14 cellular contexts compared by ENCODE assay signal in genomic region chr19:1363599-1363998, GRCh38. TPM values are rescaled to one million over a fixed set of nuclear protein-coding genes. Genes with fewer than 3 reads are reported as not detected.
A peak's percentile ranks its signal among the peaks of the same experiment; 100 is the strongest.
DNase-seq lines count a peak whose midpoint lies in the region; ATAC-seq and TF ChIP-seq lines count a peak whose summit lies in the region.
"Had no signal": no experiment of that assay in that cellular context is flagged by ENCODE, and none has a peak within 500 bp of the region (broad histone marks: within the 10 kb centered on the region; RNA-seq: fewer than 3 reads in every experiment).

No MANE protein-coding gene starts in this region.

- peaks cover 17% of the 10 kb centered on the region for H3K4me1 ChIP-seq in CD4-positive, CD25-positive, alpha-beta regulatory T cell (ENCODE audit: control insufficient read depth, insufficient read depth, low read length, poor library complexity, severe bottlenecking)

- H3K27ac ChIP-seq in CD4-positive, CD25-positive, alpha-beta regulatory T cell (ENCODE audit: insufficient read depth, low read length, poor library complexity, severe bottlenecking), result no peak overlapping the region

- H3K27ac Mint-ChIP-seq in CD4-positive, CD25-positive, alpha-beta regulatory T cell, result peak overlapping the region in 2 of 3 donors; percentile 43 to 67
- peak overlapping the region; percentile 50 for H3K27ac Mint-ChIP-seq in activated CD8-positive, alpha-beta T cell treated with anti-CD3 and anti-CD28 coated beads for 36 hours
- peak overlapping the region in 4 of 6 donors; percentile 39 to 90 (median 84) for H3K27ac Mint-ChIP-seq in naive B cell

- H3K4me3 ChIP-seq in CD4-positive, CD25-positive, alpha-beta regulatory T cell (ENCODE audit: low read depth, low read length), result no peak overlapping the region
- H3K4me3 ChIP-seq: skin epidermis had no signal

- no peaks in the 10 kb centered on the region for H3K27me3 ChIP-seq in CD4-positive, CD25-positive, alpha-beta regulatory T cell (ENCODE audit: control insufficient read depth, insufficient read depth, low read length)

- H3K4me3 Mint-ChIP-seq in CD4-positive, CD25-positive, alpha-beta regulatory T cell, result peak overlapping the region in 3 of 4 donors; percentile 52 to 67 (median 61)
- H3K4me3 Mint-ChIP-seq in activated CD8-positive, alpha-beta T cell treated with anti-CD3 and anti-CD28 coated beads for 36 hours, result peak overlapping the region; percentile 62
- H3K4me3 Mint-ChIP-seq in naive B cell, result peak overlapping the region; percentile 76 to 93 (median 83)

- no peaks in the 10 kb centered on the region for H3K27me3 Mint-ChIP-seq in CD4-positive, CD25-positive, alpha-beta regulatory T cell
- H3K27me3 Mint-ChIP-seq in activated CD8-positive, alpha-beta T cell treated with anti-CD3 and anti-CD28 coated beads for 36 hours, result no peaks in the 10 kb centered on the region
- no peaks in the 10 kb centered on the region for H3K27me3 Mint-ChIP-seq in naive B cell

- H3K9me3 ChIP-seq in CD4-positive, CD25-positive, alpha-beta regulatory T cell (ENCODE audit: control insufficient read depth in 2 of 2, low read length in 2 of 2), result no peaks in the 10 kb centered on the region

- peaks cover 15% of the 10 kb centered on the region for H3K36me3 Mint-ChIP-seq in CD4-positive, CD25-positive, alpha-beta regulatory T cell
- peaks cover 33% of the 10 kb centered on the region for H3K36me3 Mint-ChIP-seq in activated CD8-positive, alpha-beta T cell treated with anti-CD3 and anti-CD28 coated beads for 36 hours (ENCODE audit: low read depth)
- peaks cover 1 to 16% of the 10 kb centered on the region in 2 donors for H3K36me3 Mint-ChIP-seq in naive B cell

- intact Hi-C loops in activated CD8-positive, alpha-beta T cell treated with anti-CD3 and anti-CD28 coated beads for 36 hours (cut with micrococcal nuclease), result loop anchor here (10.0 kb wide), 1 partner anchor 89 kb away; the partner anchor contains the start of gene FAM174C

- H3K4me1 Mint-ChIP-seq in CD4-positive, CD25-positive, alpha-beta regulatory T cell, result peaks cover 7 to 30% (median 10%) of the 10 kb centered on the region in 4 donors
- H3K4me1 Mint-ChIP-seq in activated CD8-positive, alpha-beta T cell treated with anti-CD3 and anti-CD28 coated beads for 36 hours (ENCODE audit: low read depth), result peaks cover 32% of the 10 kb centered on the region
- peaks cover 22 to 30% (median 24%) of the 10 kb centered on the region in 3 donors for H3K4me1 Mint-ChIP-seq in naive B cell

- CTCF ChIA-PET in activated CD8-positive, alpha-beta T cell treated with anti-CD3 and anti-CD28 coated beads for 36 hours (lab: Charles Lee), result interaction anchor here (0.6 to 2.4 kb wide), 2 partner anchors 84 to 86 kb away, joined by 3 to 12 read pairs; no protein-coding TSS in a partner anchor

- POLR2A ChIA-PET in activated CD8-positive, alpha-beta T cell treated with anti-CD3 and anti-CD28 coated beads for 36 hours (lab: Charles Lee), result interaction anchor here (0.7 to 0.9 kb wide), 2 partner anchors 92 to 110 kb away, joined by 3 to 5 read pairs; no protein-coding TSS in a partner anchor

- no peaks in the 10 kb centered on the region for H3K9me3 Mint-ChIP-seq in CD4-positive, CD25-positive, alpha-beta regulatory T cell
- H3K9me3 Mint-ChIP-seq in activated CD8-positive, alpha-beta T cell treated with anti-CD3 and anti-CD28 coated beads for 36 hours, result no peaks in the 10 kb centered on the region
- no peaks in the 10 kb centered on the region for H3K9me3 Mint-ChIP-seq in naive B cell
- H3K9me3 Mint-ChIP-seq: nephron had no signal

- peak in 1 of 3 donors; percentile 49 for DNase-seq in CD4-positive, CD25-positive, alpha-beta regulatory T cell
- DNase-seq in GM20000 (ENCODE audit: low spot score), result peak; percentile 49
- DNase-seq in activated CD8-positive, alpha-beta T cell treated with anti-CD3 and anti-CD28 coated beads for 36 hours, result peak; percentile 57
- no peak for DNase-seq in naive B cell
- DNase-seq in kidney tubule cell (ENCODE audit: low spot score), result no peak
- DNase-seq in hippocampal formation (lab: John Stamatoyannopoulos, UW), result no peak
- no peak for DNase-seq in effector CD8-positive, alpha-beta T cell (lab: John Stamatoyannopoulos, UW)
- no peak for DNase-seq in NCI-H1048 (lab: John Stamatoyannopoulos, UW)
- DNase-seq: activated effector memory CD4-positive, alpha-beta T cell treated with Interleukin-2 at 50 U/mL for 16 hours; NCI-H2029; T-helper 9 cell had no signal

- ATAC-seq in CD4-positive, CD25-positive, alpha-beta regulatory T cell (ENCODE audit: low read depth in 2 of 2), result peak; percentile 42 to 70
- peak; percentile 59 for ATAC-seq in activated CD8-positive, alpha-beta T cell treated with anti-CD3 and anti-CD28 coated beads for 36 hours
- peak; percentile 72 to 84 for ATAC-seq in naive B cell (ENCODE audit: low read depth in 2 of 2)
- ATAC-seq: HepG2 had no signal

- H3K36me3 ChIP-seq in CD4-positive, CD25-positive, alpha-beta regulatory T cell (ENCODE audit: control insufficient read depth, insufficient read depth, low read length), result peaks cover 21% of the 10 kb centered on the region

- TF ChIP-seq CTCF in GM20000 (IDR thresholded peaks at IDR 0.05; ENCODE audit: extremely low read depth, missing control alignments), result no peak
- TF ChIP-seq CTCF in activated CD8-positive, alpha-beta T cell treated with anti-CD3 and anti-CD28 coated beads for 36 hours (IDR thresholded peaks at IDR 0.05), result no peak

RNA-seq across cellular contexts. Expression of gene NDUFS7, which starts 20.1 kb away (rescaled TPM):
- total RNA-seq in CD4-positive, CD25-positive, alpha-beta regulatory T cell, result 58.3 TPM
- polyA plus RNA-seq in CD4-positive, CD25-positive, alpha-beta regulatory T cell, result 100 to 1,000 TPM; 190 to 227 (median 215) TPM
- 100 to 1,000 TPM; 113 to 120 TPM for total RNA-seq in activated CD8-positive, alpha-beta T cell treated with anti-CD3 and anti-CD28 coated beads for 36 hours
- 100 to 1,000 TPM; 201 to 230 (median 209) TPM for polyA plus RNA-seq in naive B cell (ENCODE audit: low read depth in 6 of 6)

RNA-seq across cellular contexts. Expression of gene GAMT, which starts 37.7 kb away (rescaled TPM):
- total RNA-seq in CD4-positive, CD25-positive, alpha-beta regulatory T cell, result 6.7 TPM
- polyA plus RNA-seq in CD4-positive, CD25-positive, alpha-beta regulatory T cell, result 10 to 100 TPM; 10.4 to 20.2 (median 14.2) TPM
- total RNA-seq in activated CD8-positive, alpha-beta T cell treated with anti-CD3 and anti-CD28 coated beads for 36 hours, result 10 to 100 TPM; 27.8 to 29.5 TPM
- polyA plus RNA-seq in naive B cell (ENCODE audit: low read depth in 6 of 6), result 10 to 100 TPM; 14.4 to 24.6 (median 15.7) TPM

RNA-seq across cellular contexts. Expression of gene DAZAP1, which starts 43.8 kb away (rescaled TPM):
- 153 TPM for total RNA-seq in CD4-positive, CD25-positive, alpha-beta regulatory T cell
- 1 to 10 TPM; 2.4 to 5.3 (median 4.2) TPM for polyA plus RNA-seq in CD4-positive, CD25-positive, alpha-beta regulatory T cell
- total RNA-seq in activated CD8-positive, alpha-beta T cell treated with anti-CD3 and anti-CD28 coated beads for 36 hours, result 100 to 1,000 TPM; 263 to 283 TPM
- 1 to 10 TPM; 3.6 to 7.5 (median 6.2) TPM for polyA plus RNA-seq in naive B cell (ENCODE audit: low read depth in 6 of 6)

Comparison
In these comparisons a context has a peak if more than half of its experiments do, and no peak if none do; other contexts are left out.
1. DNase-seq: peak in GM20000 (single experiment) and activated CD8-positive, alpha-beta T cell treated with anti-CD3 and anti-CD28 coated beads for 36 hours (single experiment); none in naive B cell (single experiment), kidney tubule cell (single experiment), hippocampal formation (0 of 2), effector CD8-positive, alpha-beta T cell (single experiment) and NCI-H1048 (single experiment).
2. Peak in every context shown above with its lines, with median percentiles within 50 percentile points of each other: ATAC-seq, H3K27ac Mint-ChIP-seq and H3K4me3 Mint-ChIP-seq.